Comparison of ENCODE assay signal across 8 cellular contexts in the genomic region with DNA sequence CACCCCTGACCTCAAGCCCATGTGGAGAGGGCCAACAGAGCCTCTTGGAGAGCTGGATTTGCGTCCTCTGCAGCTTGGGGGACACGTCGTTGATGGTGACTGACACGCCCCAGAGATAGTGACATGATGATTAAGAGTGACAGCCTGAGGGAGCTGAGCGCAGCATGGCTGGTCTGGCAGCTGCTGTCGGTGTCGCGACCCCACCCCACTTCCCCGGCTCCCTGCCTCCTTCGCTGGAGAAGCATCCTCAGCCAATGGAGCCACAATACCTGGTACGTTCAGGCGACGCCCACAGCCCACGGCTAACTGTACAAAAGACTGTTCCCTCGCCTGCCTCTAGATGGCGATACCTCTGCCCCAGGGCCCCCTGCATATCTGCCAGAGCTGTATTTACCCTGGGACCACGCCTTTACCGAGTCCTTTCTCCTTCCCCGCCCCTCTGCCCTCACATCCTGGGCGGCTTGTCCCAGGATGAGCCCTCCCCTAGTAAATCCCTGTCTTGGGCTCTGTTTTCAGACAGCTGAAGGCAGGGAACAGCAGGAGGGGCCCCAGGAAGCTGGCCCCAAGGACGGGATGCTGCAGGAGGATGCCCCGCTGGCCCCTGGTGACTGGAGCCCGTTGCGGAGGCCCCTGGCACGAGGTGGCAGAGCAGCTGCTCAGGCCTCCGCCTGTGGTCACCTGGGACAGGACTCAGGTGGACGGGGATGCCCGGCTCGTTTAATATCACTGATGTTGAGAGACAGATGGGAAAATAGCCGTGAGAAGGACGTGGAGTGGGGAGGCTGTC.
DNase-seq lines count a peak whose midpoint lies in the region; ATAC-seq, FAIRE-seq and TF ChIP-seq lines count a peak whose summit lies in the region.

No MANE protein-coding gene starts in this region.

- H3K36me3 Mint-ChIP-seq in natural killer cell treated with Interleukin-12 subunit alpha and Interleukin-12 subunit beta and Interleukin-15 and Interleukin-18, amount 100 ng/mL, for 72 hours, result no peaks in the 10 kb centered on the region

- DNase-seq in GM12864 (ENCODE audit: low read depth), result no peak
- peak; percentile 49 for DNase-seq in RCC 7860 (ENCODE audit: low spot score)
- peak; percentile 44 for DNase-seq in activated T-helper 1 cell treated with Interleukin-2 at 50 U/mL for 16 hours (ENCODE audit: low read depth)
- peak; percentile 56 for DNase-seq in fibroblast of pulmonary artery (ENCODE audit: low read depth)
- DNase-seq in natural killer cell treated with Interleukin-12 subunit alpha and Interleukin-12 subunit beta and Interleukin-15 and Interleukin-18, amount 100 ng/mL, for 72 hours (ENCODE audit: low spot score), result peak; percentile 68
- DNase-seq in stimulated activated naive CD4-positive, alpha-beta T cell treated with Interleukin-2 at 50 U/mL for 16 hours (lab: John Stamatoyannopoulos, UW), result peak; percentile 67

- H3K27ac Mint-ChIP-seq in natural killer cell treated with Interleukin-12 subunit alpha and Interleukin-12 subunit beta and Interleukin-15 and Interleukin-18, amount 100 ng/mL, for 72 hours, result peak overlapping the region in 1 of 2 donors; percentile 35

- peaks cover 10 to 11% of the 10 kb centered on the region in 2 donors for H3K4me1 Mint-ChIP-seq in natural killer cell treated with Interleukin-12 subunit alpha and Interleukin-12 subunit beta and Interleukin-15 and Interleukin-18, amount 100 ng/mL, for 72 hours (ENCODE audit: low read depth in 2 of 2)

- peak; percentile 87 to 89 for ATAC-seq in natural killer cell treated with Interleukin-12 subunit alpha and Interleukin-12 subunit beta and Interleukin-15 and Interleukin-18, amount 100 ng/mL, for 72 hours
- no peak for ATAC-seq in GM19397 (IDR thresholded peaks at IDR 0.05; ENCODE audit: unreplicated experiment)

- H3K9me3 Mint-ChIP-seq in natural killer cell treated with Interleukin-12 subunit alpha and Interleukin-12 subunit beta and Interleukin-15 and Interleukin-18, amount 100 ng/mL, for 72 hours, result no peaks in the 10 kb centered on the region

- peak; percentile 98 for TF ChIP-seq CTCF in GM12864 (IDR thresholded peaks at IDR 0.05; ENCODE audit: low read depth, low read length, missing control alignments)
- TF ChIP-seq CTCF in fibroblast of pulmonary artery (IDR thresholded peaks at IDR 0.05; ENCODE audit: low read length, missing control alignments), result peak; percentile 87

- TF ChIP-seq RAD21 in Ishikawa (IDR thresholded peaks at IDR 0.05; ENCODE audit: low read depth), result peak; percentile 43; the same call in 1 of the 2 replicates

- FAIRE-seq in RCC 7860 (lab: Jason Lieb, UNC), result no peak

- no peak for TF ChIP-seq EP300 in Ishikawa (IDR thresholded peaks at IDR 0.05; ENCODE audit: borderline replicate concordance)

- H3K4me3 Mint-ChIP-seq in natural killer cell treated with Interleukin-12 subunit alpha and Interleukin-12 subunit beta and Interleukin-15 and Interleukin-18, amount 100 ng/mL, for 72 hours, result peak overlapping the region; percentile 53

- peaks cover 6 to 9% of the 10 kb centered on the region in 2 donors for H3K27me3 Mint-ChIP-seq in natural killer cell treated with Interleukin-12 subunit alpha and Interleukin-12 subunit beta and Interleukin-15 and Interleukin-18, amount 100 ng/mL, for 72 hours

- H3K4me3 ChIP-seq in GM12864 (ENCODE audit: low read depth, low read length) (no peak overlapping the region; the same call in 1 of the 2 replicates), fibroblast of pulmonary artery (replicated peaks; ENCODE audit: low read depth, low read length) (no peak overlapping the region)

TF ChIP-seq in Ishikawa, 13 proteins besides CTCF, POLR2A, EP300 and RAD21:
- TF ChIP-seq CREB1 (IDR thresholded peaks at IDR 0.05; ENCODE audit: low read depth) (no peak), YY1 (IDR thresholded peaks at IDR 0.05; ENCODE audit: low read depth) (no peak), ZBTB7A (IDR thresholded peaks at IDR 0.05; ENCODE audit: low read depth) (no peak), EGR1 (IDR thresholded peaks at IDR 0.05) (no peak), CEBPB (IDR thresholded peaks at IDR 0.05) (no peak)
